Comparison of ENCODE assay signal across 24 cellular contexts in genomic region chr22:48347311-48347710, GRCh38.
DNase-seq lines count a peak whose midpoint lies in the region; ATAC-seq, FAIRE-seq and TF ChIP-seq lines count a peak whose summit lies in the region.
"Had no signal": no experiment of that assay in that cellular context is flagged by ENCODE, and none has a peak within 500 bp of the region (broad histone marks: within the 10 kb centered on the region; RNA-seq: fewer than 3 reads in every experiment).

No MANE protein-coding gene starts in this region.

- no peak for TF ChIP-seq EP300 in A549 (IDR thresholded peaks at IDR 0.05)

- TF ChIP-seq CTCF in A549 (IDR thresholded peaks at IDR 0.05) (no peak), prostate gland (IDR thresholded peaks at IDR 0.05) (no peak)

- in situ Hi-C loops in HAP-1 (cut with MboI; ENCODE audit: low sequenced_read_pairs): no loop called here

- peak; percentile 24 for DNase-seq in activated effector memory CD4-positive, alpha-beta T cell treated with anti-CD3 and anti-CD28 coated beads, Interleukin-2, amount 50 U/mL, for 16 hours
- no peak for DNase-seq in activated effector memory CD4-positive, alpha-beta T cell treated with Interleukin-2 at 50 U/mL for 16 hours
- DNase-seq in A549 (ENCODE audit: low read depth in 1 of 2, low spot score in 1 of 2) (no peak), DMS79 treated with DMSO at 0.1 percent for 48 hours (lab: John Stamatoyannopoulos, UW) (peak; percentile 40), prostate gland (ENCODE audit: low spot score) (peak; percentile 33), DMS114 treated with DMSO at 0.1 percent for 48 hours (lab: John Stamatoyannopoulos, UW; ENCODE audit: unreplicated experiment) (no peak), HAP-1 (ENCODE audit: low spot score in 2 of 2) (no peak), substantia nigra (lab: John Stamatoyannopoulos, UW) (no peak)
- DNase-seq: ACHN; AML-193; BE2C; C1 segment of cervical spinal cord; Calu3; CD4-positive, alpha-beta memory T cell; COR-L47; DMS153; GF-D8; GOT3; HCEC 1CT had no signal

- peaks cover 7% of the 10 kb centered on the region for H3K27me3 ChIP-seq in prostate gland (replicated peaks; ENCODE audit: insufficient read depth)
- no peaks in the 10 kb centered on the region for H3K27me3 ChIP-seq in HAP-1 (ENCODE audit: low read depth)
- H3K27me3 ChIP-seq: BE2C had no signal

- H3K4me1 ChIP-seq in A549 (peaks cover 18% of the 10 kb centered on the region), prostate gland (replicated peaks) (no peaks in the 10 kb centered on the region), HAP-1 (no peaks in the 10 kb centered on the region)
- H3K4me1 ChIP-seq: BE2C had no signal

- no peak for TF ChIP-seq RAD21 in A549 (conservative IDR thresholded peaks at IDR 0.05 in 1 of 2, IDR thresholded peaks at IDR 0.05 in 1 of 2)

- intact Hi-C loops in prostate gland (cut with DNase I): no loop called here

- H3K4me3 ChIP-seq in A549 (no peak overlapping the region), prostate gland (no peak overlapping the region), HAP-1 (no peak overlapping the region)

- no peak for FAIRE-seq in A549 (lab: Jason Lieb, UNC)
- FAIRE-seq: A204.1, GM12891, GM18507, H54 had no signal

- ATAC-seq in A549: no peak; a peak in 1 of 6 replicates

- H3K27ac ChIP-seq in A549 (peak overlapping the region; percentile 32 to 58; a peak in 4 of 6 replicates), prostate gland (no peak overlapping the region), substantia nigra (ENCODE audit: low read depth, low read length, poor library complexity, severe bottlenecking) (no peak overlapping the region)
- H3K27ac ChIP-seq: 22Rv1 had no signal

- CTCF ChIA-PET in A549 (lab: Yijun Ruan, JAX): no interaction called here

- no peaks in the 10 kb centered on the region for H3K9me3 ChIP-seq in A549
- no peaks in the 10 kb centered on the region for H3K9me3 ChIP-seq in prostate gland
- H3K9me3 ChIP-seq in HAP-1: no peaks in the 10 kb centered on the region
- H3K9me3 ChIP-seq: BE2C had no signal

- POLR2A ChIA-PET in A549 (lab: Yijun Ruan, JAX): no interaction called here

- H3K36me3 ChIP-seq in prostate gland (no peaks in the 10 kb centered on the region), HAP-1 (replicated peaks) (no peaks in the 10 kb centered on the region)
- H3K36me3 ChIP-seq: BE2C had no signal

- WGBS in A549 (ENCODE audit: missing lambda C conversion rate): 41% methylated on average over 9 of the region's 9 CpGs
- WGBS in prostate gland: 24% methylated on average over 9 of the region's 9 CpGs

- no peak for TF ChIP-seq POLR2A in A549 (IDR thresholded peaks at IDR 0.05; ENCODE audit: low read length)
- TF ChIP-seq POLR2A in prostate gland (IDR thresholded peaks at IDR 0.05): no peak

- H3K4me2 ChIP-seq in A549: 0 out of 3 replicates have a peak overlapping the region, but pooled peaks have one; percentile 21

TF ChIP-seq in A549, 52 proteins besides CTCF, POLR2A, EP300 and RAD21:
- TF ChIP-seq HOXA7 (CRISPR knock-in tag; IDR thresholded peaks at IDR 0.05): no peak
- no peak for TF ChIP-seq REST (IDR thresholded peaks at IDR 0.05)
- no peak for TF ChIP-seq GATA3 (IDR thresholded peaks at IDR 0.05; ENCODE audit: borderline replicate concordance)
- TF ChIP-seq BCL3 (IDR thresholded peaks at IDR 0.05): no peak

Comparison
In these comparisons a context has a peak if more than half of its experiments do, and no peak if none do; other contexts are left out.
1. DNase-seq: peak in activated effector memory CD4-positive, alpha-beta T cell treated with anti-CD3 and anti-CD28 coated beads, Interleukin-2, amount 50 U/mL, for 16 hours (single experiment), DMS79 treated with DMSO at 0.1 percent for 48 hours (single experiment) and prostate gland (single experiment); none in activated effector memory CD4-positive, alpha-beta T cell treated with Interleukin-2 at 50 U/mL for 16 hours (single experiment), A549 (0 of 2), DMS114 treated with DMSO at 0.1 percent for 48 hours (single experiment), HAP-1 (0 of 2) and substantia nigra (0 of 49).
2. H3K27ac ChIP-seq: peak in A549 (2 of 2); none in prostate gland (0 of 2) and substantia nigra (single experiment).